In genomic region chr3:59289836-59290235, GRCh38 we compare ENCODE assay signal across 13 cellular contexts.
DNase-seq lines count a peak whose midpoint lies in the region; ATAC-seq lines count a peak whose summit lies in the region.
"Had no signal": no experiment of that assay in that cellular context is flagged by ENCODE, and none has a peak within 500 bp of the region (broad histone marks: within the 10 kb centered on the region; RNA-seq: fewer than 3 reads in every experiment).

No MANE protein-coding gene starts in this region.

- DNase-seq in NCI-H1105 treated with DMSO at 0.1 percent for 48 hours (lab: John Stamatoyannopoulos, UW) (peak; percentile 42), NCI-H1105 (lab: John Stamatoyannopoulos, UW) (no peak), COR-L47 (lab: John Stamatoyannopoulos, UW) (peak; percentile 42), NCI-H446 treated with DMSO at 0.1 percent for 48 hours (lab: John Stamatoyannopoulos, UW) (peak; percentile 86), cerebellum (ENCODE audit: low spot score) (peak; percentile 60), glomerular visceral epithelial cell (ENCODE audit: extremely low spot score) (no peak), AML-193 (lab: John Stamatoyannopoulos, UW) (no peak)
- DNase-seq: 8988T; CD4-positive, alpha-beta T cell; DND-41; GF-D8 had no signal

- ATAC-seq in GM18858 (IDR thresholded peaks at IDR 0.05; ENCODE audit: unreplicated experiment): no peak
- ATAC-seq: HCT116 had no signal

Comparison
In these comparisons a context has a peak if more than half of its experiments do, and no peak if none do; other contexts are left out.
1. DNase-seq: peak in NCI-H1105 treated with DMSO at 0.1 percent for 48 hours (single experiment), COR-L47 (single experiment), NCI-H446 treated with DMSO at 0.1 percent for 48 hours (single experiment) and cerebellum (single experiment); none in NCI-H1105 (single experiment), glomerular visceral epithelial cell (single experiment) and AML-193 (0 of 2).